33 cellular contexts compared by ENCODE assay signal in genomic region chrX:86141786-86142185, GRCh38. TPM values are rescaled to one million over a fixed set of nuclear protein-coding genes. Genes with fewer than 3 reads are reported as not detected.
"Had no signal": no experiment of that assay in that cellular context is flagged by ENCODE, and none has a peak within 500 bp of the region (broad histone marks: within the 10 kb centered on the region; RNA-seq: fewer than 3 reads in every experiment).

No MANE protein-coding gene starts in this region.

- H3K4me3 ChIP-seq: ascending aorta, cardiac muscle cell had no signal

- H3K27ac ChIP-seq: ascending aorta, cardiac muscle cell, VCaP had no signal

- H3K9me3 ChIP-seq: ascending aorta had no signal

- DNase-seq: activated B cell treated with CpG ODN at 0.5 μM for 24 hours; activated CD4-positive, alpha-beta memory T cell treated with anti-CD3 and anti-CD28 coated beads for 36 hours; activated CD4-positive, alpha-beta T cell treated with anti-CD3 and anti-CD28 coated beads for 4 hours; activated CD4-positive, alpha-beta T cell treated with anti-CD3 and anti-CD28 coated beads, Interleukin-2, amount 10 ng/mL, durations not matched to agents 24 days and 14 days; activated CD4-positive, alpha-beta T cell treated with anti-CD3 and anti-CD28 coated beads, Interleukin-2, amount 50 U/mL, for 1 hour; activated CD4-positive, alpha-beta T cell treated with anti-CD3 and anti-CD28 coated beads, Interleukin-2, amount 50 U/mL, for 4 hours; activated CD4-positive, CD25-positive, alpha-beta regulatory T cell treated with anti-CD3 and anti-CD28 coated beads, Interleukin-2, amount 50 U/mL, for 72 hours; activated CD8-positive, alpha-beta memory T cell treated with anti-CD3 and anti-CD28 coated beads, Interleukin-2, amount 50 U/mL, for 4 hours; activated CD8-positive, alpha-beta T cell treated with anti-CD3 and anti-CD28 coated beads for 36 hours; activated effector memory CD4-positive, alpha-beta T cell treated with anti-CD3 and anti-CD28 coated beads, Interleukin-2, amount 50 U/mL, for 16 hours; activated gamma-delta T cell treated with Interleukin-2 at 50 U/mL for 16 hours; activated naive CD4-positive, alpha-beta T cell treated with anti-CD3 and anti-CD28 coated beads, Interleukin-2, amount 10 ng/mL, durations not matched to agents 7 days and 5 days; activated naive CD4-positive, alpha-beta T cell treated with Interleukin-2 at 50 U/mL for 16 hours; activated naive CD8-positive, alpha-beta T cell treated with anti-CD3 and anti-CD28 coated beads, Interleukin-2, amount 10 ng/mL, durations not matched to agents 7 days and 5 days; activated naive CD8-positive, alpha-beta T cell treated with anti-CD3 and anti-CD28 coated beads, Interleukin-2, amount 50 U/mL, for 24 hours; activated T-cell treated with anti-CD3 and anti-CD28 coated beads for 4 hours; activated T-cell treated with anti-CD3 and anti-CD28 coated beads, Interleukin-2, amount 50 U/mL, for 1 hour; activated T-cell treated with anti-CD3 and anti-CD28 coated beads, Interleukin-2, amount 50 U/mL, for 4 hours; activated T-cell treated with anti-CD3 and anti-CD28 coated beads, Interleukin-2, amount 50 U/mL, for 72 hours; amygdala; anterior cingulate cortex; caudate nucleus; cerebellar nuclear complex; SW 1271; T-helper 1 cell; T-helper 2 cell; T-helper 9 cell had no signal

- H3K36me3 ChIP-seq: ascending aorta, cardiac muscle cell had no signal

- H3K4me1 ChIP-seq: ascending aorta had no signal

- H3K27me3 ChIP-seq: ascending aorta, cardiac muscle cell had no signal

RNA-seq across cellular contexts. Expression of gene DACH2, which starts 6.5 kb away (rescaled TPM):
- total RNA-seq: activated B cell treated with CpG ODN at 0.5 μM for 24 hours; activated CD4-positive, alpha-beta memory T cell treated with anti-CD3 and anti-CD28 coated beads for 36 hours; activated CD4-positive, alpha-beta T cell treated with anti-CD3 and anti-CD28 coated beads, Interleukin-2, amount 10 ng/mL, durations not matched to agents 24 days and 14 days; activated CD8-positive, alpha-beta memory T cell treated with anti-CD3 and anti-CD28 coated beads for 36 hours; activated CD8-positive, alpha-beta T cell treated with anti-CD3 and anti-CD28 coated beads for 36 hours; activated naive CD8-positive, alpha-beta T cell treated with anti-CD3 and anti-CD28 coated beads, Interleukin-2, amount 10 ng/mL, durations not matched to agents 7 days and 5 days; activated T-cell treated with anti-CD3 and anti-CD28 coated beads, Interleukin-2, amount 50 U/mL, for 4 hours; activated T-helper 1 cell treated with anti-CD3 and anti-CD28 coated beads, Interleukin-12 subunit alpha, Interleukin-12 subunit beta, Interleukin-2, Interleukin-4 antibody, amounts not matched to agents 30 ng/mL and 10 ng/mL and 1 ng/mL, durations not matched to agents 14 hours and 24 hours and 36 hours; activated T-helper 17 cell treated with anti-CD3 and anti-CD28 coated beads, Interleukin-2, amount 50 U/mL, for 72 hours; ascending aorta had no signal
